12 cellular contexts compared by ENCODE assay signal in the genomic region with DNA sequence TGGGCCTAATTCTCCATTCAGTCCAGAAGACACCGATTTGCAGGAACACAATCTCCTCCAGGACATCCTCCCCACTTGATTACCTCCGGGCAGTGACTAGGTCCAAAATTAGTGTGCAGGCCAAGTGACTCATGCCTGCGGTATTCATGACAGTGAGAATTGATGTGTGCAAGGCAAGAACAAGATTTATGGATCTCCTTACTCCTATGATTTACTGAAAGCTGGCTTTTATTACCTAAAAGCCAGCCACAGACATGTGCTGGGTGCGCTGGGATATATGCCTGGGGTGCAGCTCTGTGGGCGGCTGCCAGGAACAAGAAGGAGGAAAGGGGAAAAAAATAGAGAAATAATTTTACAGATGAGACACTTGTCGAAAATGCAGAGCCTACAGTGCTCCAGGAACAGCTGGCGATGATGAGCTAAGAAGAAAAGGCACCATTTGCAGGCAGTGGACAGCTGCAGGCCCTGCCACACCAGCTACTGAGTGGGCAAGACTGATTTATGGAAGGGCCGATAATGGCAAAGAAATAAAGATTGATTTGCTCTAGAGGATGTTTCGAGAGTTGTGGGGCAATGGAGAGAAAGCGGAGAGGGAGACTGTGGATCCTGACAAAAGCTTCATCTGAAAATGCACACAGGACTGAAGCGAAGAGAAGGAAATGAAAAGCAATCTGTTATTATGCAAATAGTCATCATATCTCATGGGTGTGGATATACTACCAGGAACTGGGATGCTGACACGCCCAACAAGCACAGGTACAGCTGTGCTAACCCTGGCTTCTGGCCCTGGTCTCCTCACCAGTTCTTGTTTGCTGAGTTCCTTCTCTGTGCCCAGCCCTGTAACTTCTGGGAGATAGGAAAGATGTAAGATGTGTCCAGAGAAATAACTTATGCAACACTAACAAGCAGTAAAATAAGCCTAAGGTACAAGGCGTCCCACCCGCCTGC.
DNase-seq lines count a peak whose midpoint lies in the region; TF ChIP-seq lines count a peak whose summit lies in the region.
"Had no signal": no experiment of that assay in that cellular context is flagged by ENCODE, and none has a peak within 500 bp of the region (broad histone marks: within the 10 kb centered on the region; RNA-seq: fewer than 3 reads in every experiment).

No MANE protein-coding gene starts in this region.

- no peak overlapping the region for H3K23ac ChIP-seq in trophoblast cell (ENCODE audit: low read length)

- H2BK120ac ChIP-seq in trophoblast cell (ENCODE audit: insufficient read depth, low read length, poor library complexity), result no peak overlapping the region

- no peak for TF ChIP-seq CTCF in GM12865 (IDR thresholded peaks at IDR 0.05; ENCODE audit: insufficient read depth, low read depth, low read length, missing control alignments)
- no peak for TF ChIP-seq CTCF in RWPE1 (conservative IDR thresholded peaks at IDR 0.05; ENCODE audit: low read depth)
- no peak for TF ChIP-seq CTCF in fibroblast of lung (conservative IDR thresholded peaks at IDR 0.05 in 1 of 2, IDR thresholded peaks at IDR 0.05 in 1 of 2; ENCODE audit: low read depth in 1 of 2, low read length in 2 of 2)

- no peak overlapping the region for H2AFZ ChIP-seq in fibroblast of lung (ENCODE audit: low read length)
- H2AFZ ChIP-seq in trophoblast cell (ENCODE audit: insufficient read depth, low read length, poor library complexity), result no peak overlapping the region
- H2AFZ ChIP-seq: parathyroid adenoma had no signal

- H3K27ac ChIP-seq in RWPE1 (peak overlapping the region; percentile 82), fibroblast of lung (ENCODE audit: insufficient read depth, low read length) (no peak overlapping the region), trophoblast cell (ENCODE audit: low read depth, low read length) (no peak overlapping the region)
- H3K27ac ChIP-seq: parathyroid adenoma had no signal

- H4K91ac ChIP-seq in trophoblast cell (ENCODE audit: low read depth, low read length), result no peak overlapping the region

- H3K4me3 ChIP-seq in GM12865 (ENCODE audit: low read depth, low read length) (no peak overlapping the region), fibroblast of lung (replicated peaks in 1 of 4; ENCODE audit: control extremely low read depth in 1 of 4, insufficient read depth in 1 of 4, low read depth in 3 of 4, low read length in 4 of 4) (no peak overlapping the region), trophoblast cell (ENCODE audit: low read depth, low read length) (no peak overlapping the region)

- H3K79me2 ChIP-seq in fibroblast of lung (ENCODE audit: control insufficient read depth, insufficient read depth, low read length), result no peaks in the 10 kb centered on the region
- no peaks in the 10 kb centered on the region for H3K79me2 ChIP-seq in trophoblast cell (ENCODE audit: control insufficient read depth, insufficient read depth, low read length, poor library complexity)
- H3K79me2 ChIP-seq: parathyroid adenoma had no signal

- H3K4me1 ChIP-seq in fibroblast of lung (ENCODE audit: control insufficient read depth, extremely low read depth, insufficient read depth, low read length) (no peaks in the 10 kb centered on the region), trophoblast cell (ENCODE audit: control insufficient read depth in 1 of 2, insufficient read depth in 2 of 2, low read length in 2 of 2) (peaks cover 5 to 11% of the 10 kb centered on the region in 2 experiments)
- H3K4me1 ChIP-seq: parathyroid adenoma had no signal

- no peaks in the 10 kb centered on the region for H3K79me1 ChIP-seq in trophoblast cell (ENCODE audit: low read length)

- H3K14ac ChIP-seq in trophoblast cell (ENCODE audit: low read length), result no peak overlapping the region

- CTCF ChIA-PET in RWPE1 (lab: Yijun Ruan, JAX), result no interaction called here
- CTCF ChIA-PET in activated naive CD4-positive, alpha-beta T cell treated with anti-CD3 and anti-CD28 coated beads, Interleukin-2, amount 10 ng/mL, durations not matched to agents 7 days and 5 days (lab: Charles Lee), result no interaction called here

- no peaks in the 10 kb centered on the region for H4K20me1 ChIP-seq in fibroblast of lung (ENCODE audit: control insufficient read depth, extremely low read depth, insufficient read depth, low read length)

- no peak overlapping the region for H4K8ac ChIP-seq in trophoblast cell (ENCODE audit: low read depth, low read length)

- no peaks in the 10 kb centered on the region for H3K27me3 Mint-ChIP-seq in activated naive CD4-positive, alpha-beta T cell treated with anti-CD3 and anti-CD28 coated beads, Interleukin-2, amount 10 ng/mL, durations not matched to agents 7 days and 5 days
- H3K27me3 Mint-ChIP-seq: activated naive CD8-positive, alpha-beta T cell had no signal

- H3K27me3 ChIP-seq in fibroblast of lung (ENCODE audit: control insufficient read depth, insufficient read depth, low read length), result no peaks in the 10 kb centered on the region
- H3K27me3 ChIP-seq in trophoblast cell (ENCODE audit: insufficient read depth, low read length), result no peaks in the 10 kb centered on the region

- H3K4ac ChIP-seq in trophoblast cell (ENCODE audit: low read depth, low read length), result no peak overlapping the region

- no peak overlapping the region for H3K18ac ChIP-seq in trophoblast cell (ENCODE audit: low read length)

- H3K4me1 Mint-ChIP-seq in activated naive CD4-positive, alpha-beta T cell treated with anti-CD3 and anti-CD28 coated beads, Interleukin-2, amount 10 ng/mL, durations not matched to agents 7 days and 5 days, result no peaks in the 10 kb centered on the region

- H3K27ac Mint-ChIP-seq in activated naive CD4-positive, alpha-beta T cell treated with anti-CD3 and anti-CD28 coated beads, Interleukin-2, amount 10 ng/mL, durations not matched to agents 7 days and 5 days, result no peak overlapping the region
- H3K27ac Mint-ChIP-seq: activated naive CD8-positive, alpha-beta T cell had no signal

- no peaks in the 10 kb centered on the region for H3K9me3 ChIP-seq in fibroblast of lung (ENCODE audit: control insufficient read depth, insufficient read depth, low read depth, low read length)
- no peaks in the 10 kb centered on the region for H3K9me3 ChIP-seq in trophoblast cell (ENCODE audit: insufficient read depth, low read depth, low read length)

- DNase-seq in GM12865 (ENCODE audit: low read depth), result peak; percentile 19
- peak; percentile 31 for DNase-seq in RWPE1 (ENCODE audit: low spot score)
- peak; percentile 12 to 96 for DNase-seq in fibroblast of lung (ENCODE audit: low read depth in 2 of 2)
- DNase-seq in trophoblast cell, result peak; percentile 28 to 52
- DNase-seq in activated CD4-positive, alpha-beta T cell treated with anti-CD3 and anti-CD28 coated beads for 4 hours, result no peak
- DNase-seq in stimulated activated naive CD4-positive, alpha-beta T cell treated with Interleukin-2 at 50 U/mL for 16 hours (lab: John Stamatoyannopoulos, UW), result no peak
- no peak for DNase-seq in activated naive CD4-positive, alpha-beta T cell treated with anti-CD3 and anti-CD28 coated beads, Interleukin-2, amount 10 ng/mL, durations not matched to agents 7 days and 5 days
- no peak for DNase-seq in SKM-1 treated with dmso at 0.1 percent for 144 hours (lab: John Stamatoyannopoulos, UW; ENCODE audit: unreplicated experiment)
- DNase-seq: kidney, NCI-H1048 had no signal

- POLR2A ChIA-PET in RWPE1 (lab: Yijun Ruan, JAX; ENCODE audit: low non-redundant PET), result no interaction called here

- H3K9ac ChIP-seq in fibroblast of lung (ENCODE audit: insufficient read depth, low read length) (no peak overlapping the region), trophoblast cell (ENCODE audit: low read length) (no peak overlapping the region)
- H3K9ac ChIP-seq: parathyroid adenoma had no signal

- H2AK5ac ChIP-seq in trophoblast cell (ENCODE audit: low read length), result no peak overlapping the region

- H3K36me3 ChIP-seq in fibroblast of lung (ENCODE audit: control insufficient read depth, insufficient read depth, low read length), result no peaks in the 10 kb centered on the region
- no peaks in the 10 kb centered on the region for H3K36me3 ChIP-seq in trophoblast cell (ENCODE audit: control insufficient read depth in 1 of 2, insufficient read depth in 2 of 2, low read length in 2 of 2)

- no CpG with 5 or more reads among the region's 14 CpGs for WGBS in trophoblast cell (ENCODE audit: extremely low coverage, insufficient coverage, insufficient read length)

- no peak overlapping the region for H2BK12ac ChIP-seq in trophoblast cell (ENCODE audit: low read length)

- H3K9me3 Mint-ChIP-seq in activated naive CD4-positive, alpha-beta T cell treated with anti-CD3 and anti-CD28 coated beads, Interleukin-2, amount 10 ng/mL, durations not matched to agents 7 days and 5 days, result no peaks in the 10 kb centered on the region

- no peak overlapping the region for H3K4me3 Mint-ChIP-seq in activated naive CD4-positive, alpha-beta T cell treated with anti-CD3 and anti-CD28 coated beads, Interleukin-2, amount 10 ng/mL, durations not matched to agents 7 days and 5 days
- H3K4me3 Mint-ChIP-seq: activated naive CD8-positive, alpha-beta T cell had no signal

- H3K36me3 Mint-ChIP-seq in activated naive CD4-positive, alpha-beta T cell treated with anti-CD3 and anti-CD28 coated beads, Interleukin-2, amount 10 ng/mL, durations not matched to agents 7 days and 5 days, result no peaks in the 10 kb centered on the region
- H3K36me3 Mint-ChIP-seq: activated naive CD8-positive, alpha-beta T cell had no signal

- no peak overlapping the region for H2BK5ac ChIP-seq in trophoblast cell (ENCODE audit: low read depth, low read length, poor library complexity)

- H4K12ac ChIP-seq in trophoblast cell (ENCODE audit: low read depth, low read length), result no peak overlapping the region

- H3K4me2 ChIP-seq in fibroblast of lung (ENCODE audit: extremely low read depth, insufficient read depth, low read length), result no peak overlapping the region
- no peak overlapping the region for H3K4me2 ChIP-seq in trophoblast cell (ENCODE audit: low read length)

Comparison
In these comparisons a context has a peak if more than half of its experiments do, and no peak if none do; other contexts are left out.
1. DNase-seq: peak in GM12865 (single experiment), RWPE1 (single experiment), fibroblast of lung (2 of 2) and trophoblast cell (2 of 2); none in activated CD4-positive, alpha-beta T cell treated with anti-CD3 and anti-CD28 coated beads for 4 hours (0 of 2), stimulated activated naive CD4-positive, alpha-beta T cell treated with Interleukin-2 at 50 U/mL for 16 hours (single experiment), activated naive CD4-positive, alpha-beta T cell treated with anti-CD3 and anti-CD28 coated beads, Interleukin-2, amount 10 ng/mL, durations not matched to agents 7 days and 5 days (single experiment) and SKM-1 treated with dmso at 0.1 percent for 144 hours (single experiment).